27 cellular contexts compared by ENCODE assay signal in the genomic region with DNA sequence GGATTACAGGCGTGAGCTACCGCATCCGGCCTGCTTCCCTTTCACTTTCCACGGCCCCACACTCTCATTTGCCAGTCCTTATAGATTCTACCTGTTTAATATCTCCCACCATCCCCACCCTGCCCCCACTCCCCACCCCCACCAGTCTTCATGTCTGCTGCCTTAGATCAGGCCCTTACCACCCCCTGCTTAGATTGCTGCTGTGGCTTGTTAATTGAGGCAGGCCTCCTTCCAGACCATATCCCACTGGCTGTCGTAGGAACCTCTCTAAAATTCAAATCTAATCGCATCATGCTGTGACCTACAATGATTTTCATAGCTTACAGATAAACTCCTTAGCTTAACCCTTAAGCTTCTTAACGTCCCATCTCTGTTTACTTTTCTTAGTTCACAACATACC.
"Had no signal": no experiment of that assay in that cellular context is flagged by ENCODE, and none has a peak within 500 bp of the region (broad histone marks: within the 10 kb centered on the region; RNA-seq: fewer than 3 reads in every experiment).

No MANE protein-coding gene starts in this region.

- H3K4me3 ChIP-seq: adrenal gland, body of pancreas, heart left ventricle, ovary, right lobe of liver, testis, transverse colon had no signal

- ATAC-seq: activated T-cell treated with anti-CD3 and anti-CD28 coated beads, Interleukin-2, amount 50 U/mL, for 72 hours; body of pancreas; heart left ventricle; natural killer cell treated with Interleukin-12 subunit alpha and Interleukin-12 subunit beta and Interleukin-15 and Interleukin-18, amount 100 ng/mL, for 72 hours; right lobe of liver; stimulated activated naive CD8-positive, alpha-beta T cell treated with anti-CD3 and anti-CD28 coated beads, Interleukin-15, Interleukin-2, amounts not matched to agents 100 U/mL and 50 U/mL, for 24 hours had no signal

- FAIRE-seq: colon, endometrium had no signal

- H3K27ac Mint-ChIP-seq: activated naive CD4-positive, alpha-beta T cell treated with anti-CD3 and anti-CD28 coated beads for 36 hours; activated naive CD8-positive, alpha-beta T cell treated with anti-CD3 and anti-CD28 coated beads for 36 hours; activated T-cell treated with anti-CD3 and anti-CD28 coated beads, Interleukin-2, amount 50 U/mL, for 72 hours; natural killer cell treated with Interleukin-12 subunit alpha and Interleukin-12 subunit beta and Interleukin-15 and Interleukin-18, amount 100 ng/mL, for 72 hours; progenitor cell of endocrine pancreas; T-helper 2 cell treated with Interferon-gamma antibody and Interleukin-4, amounts not matched to agents 5 μg/mL and 100 μg/mL, for 36 hours had no signal

- H3K36me3 ChIP-seq: adrenal gland, neutrophil, ovary, right lobe of liver, transverse colon had no signal

- H3K9me3 Mint-ChIP-seq: activated naive CD4-positive, alpha-beta T cell treated with anti-CD3 and anti-CD28 coated beads for 36 hours; activated naive CD8-positive, alpha-beta T cell treated with anti-CD3 and anti-CD28 coated beads for 36 hours; activated T-cell treated with anti-CD3 and anti-CD28 coated beads, Interleukin-2, amount 50 U/mL, for 72 hours; immature natural killer cell; natural killer cell treated with Interleukin-12 subunit alpha and Interleukin-12 subunit beta and Interleukin-15 and Interleukin-18, amount 100 ng/mL, for 72 hours; T-helper 2 cell treated with Interferon-gamma antibody and Interleukin-4, amounts not matched to agents 5 μg/mL and 100 μg/mL, for 36 hours had no signal

- H3K4me3 Mint-ChIP-seq: activated naive CD4-positive, alpha-beta T cell treated with anti-CD3 and anti-CD28 coated beads for 36 hours; activated naive CD8-positive, alpha-beta T cell treated with anti-CD3 and anti-CD28 coated beads for 36 hours; activated T-cell treated with anti-CD3 and anti-CD28 coated beads, Interleukin-2, amount 50 U/mL, for 72 hours; immature natural killer cell; natural killer cell treated with Interleukin-12 subunit alpha and Interleukin-12 subunit beta and Interleukin-15 and Interleukin-18, amount 100 ng/mL, for 72 hours; T-helper 2 cell treated with Interferon-gamma antibody and Interleukin-4, amounts not matched to agents 5 μg/mL and 100 μg/mL, for 36 hours had no signal

- H3K27me3 ChIP-seq: adrenal gland, body of pancreas, heart left ventricle, neutrophil, ovary, right lobe of liver, testis, transverse colon had no signal

- H3K27me3 Mint-ChIP-seq: activated naive CD8-positive, alpha-beta T cell treated with anti-CD3 and anti-CD28 coated beads for 36 hours; progenitor cell of endocrine pancreas had no signal

- H3K9me3 ChIP-seq: adrenal gland, body of pancreas, heart left ventricle, neutrophil, ovary, right lobe of liver, testis, transverse colon had no signal

- H3K27ac ChIP-seq: adrenal gland, body of pancreas, heart left ventricle, neutrophil, ovary, right lobe of liver, testis, transverse colon had no signal

- H3K36me3 Mint-ChIP-seq: activated naive CD8-positive, alpha-beta T cell treated with anti-CD3 and anti-CD28 coated beads for 36 hours; immature natural killer cell; natural killer cell treated with Interleukin-12 subunit alpha and Interleukin-12 subunit beta and Interleukin-15 and Interleukin-18, amount 100 ng/mL, for 72 hours had no signal

- DNase-seq: activated CD4-positive, alpha-beta T cell treated with anti-CD3 and anti-CD28 coated beads for 4 hours; activated CD4-positive, alpha-beta T cell treated with anti-CD3 and anti-CD28 coated beads, Interleukin-2, amount 50 U/mL, for 4 hours; activated naive CD4-positive, alpha-beta T cell treated with anti-CD3 and anti-CD28 coated beads for 36 hours; activated naive CD8-positive, alpha-beta T cell treated with anti-CD3 and anti-CD28 coated beads for 36 hours; activated T-cell treated with anti-CD3 and anti-CD28 coated beads for 4 hours; activated T-cell treated with anti-CD3 and anti-CD28 coated beads, Interleukin-2, amount 50 U/mL, for 72 hours; adrenal gland; aorta; body of pancreas; dermis blood vessel endothelial cell; effector CD4-positive, alpha-beta T cell; heart left ventricle; hypothalamus; immature natural killer cell; mesenchymal stem cell; ovary; right lobe of liver; stimulated activated CD4-positive, alpha-beta T cell treated with anti-CD3 and anti-CD28 coated beads, Interleukin-2, amount 100 ng/mL, for 48 hours; stimulated activated naive CD8-positive, alpha-beta T cell treated with anti-CD3 and anti-CD28 coated beads, Interleukin-15, Interleukin-2, amounts not matched to agents 100 U/mL and 50 U/mL, for 24 hours; testis; transverse colon had no signal
